1 cellular context compared by ENCODE assay signal in the genomic region with DNA sequence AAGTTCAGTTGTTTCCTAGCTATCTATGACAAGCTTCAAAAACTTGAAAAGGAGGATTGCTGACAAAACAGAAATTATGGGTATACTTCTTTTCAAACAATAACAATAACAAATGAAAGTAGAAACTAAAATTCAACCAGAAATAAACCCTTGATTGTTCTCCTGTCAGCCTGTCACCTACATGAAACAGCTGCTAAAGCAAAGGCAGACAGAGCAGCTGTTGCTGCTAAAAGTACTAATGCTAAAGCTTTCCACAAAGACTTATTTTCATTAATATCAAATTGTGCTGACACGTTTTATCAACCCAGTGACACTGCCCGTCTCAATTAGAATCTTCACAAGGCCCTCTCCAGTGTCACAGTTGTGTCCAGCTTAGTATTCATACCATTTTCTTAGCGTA.
TF ChIP-seq lines count a peak whose summit lies in the region.

No MANE protein-coding gene starts in this region.

TF ChIP-seq in GM12878, 131 proteins besides CTCF, POLR2A, EP300 and RAD21 (continued from another document):
- TF ChIP-seq, protein P1, sequence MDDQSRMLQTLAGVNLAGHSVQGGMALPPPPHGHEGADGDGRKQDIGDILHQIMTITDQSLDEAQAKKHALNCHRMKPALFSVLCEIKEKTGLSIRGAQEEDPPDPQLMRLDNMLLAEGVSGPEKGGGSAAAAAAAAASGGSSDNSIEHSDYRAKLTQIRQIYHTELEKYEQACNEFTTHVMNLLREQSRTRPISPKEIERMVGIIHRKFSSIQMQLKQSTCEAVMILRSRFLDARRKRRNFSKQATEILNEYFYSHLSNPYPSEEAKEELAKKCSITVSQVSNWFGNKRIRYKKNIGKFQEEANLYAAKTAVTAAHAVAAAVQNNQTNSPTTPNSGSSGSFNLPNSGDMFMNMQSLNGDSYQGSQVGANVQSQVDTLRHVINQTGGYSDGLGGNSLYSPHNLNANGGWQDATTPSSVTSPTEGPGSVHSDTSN (IDR thresholded peaks at IDR 0.05; ENCODE audit: insufficient replicate concordance, low read depth, low read length) = peak; percentile 78
- no peak for TF ChIP-seq NFYA (IDR thresholded peaks at IDR 0.05; ENCODE audit: borderline replicate concordance, low read depth, low read length)
- TF ChIP-seq, protein P2, sequence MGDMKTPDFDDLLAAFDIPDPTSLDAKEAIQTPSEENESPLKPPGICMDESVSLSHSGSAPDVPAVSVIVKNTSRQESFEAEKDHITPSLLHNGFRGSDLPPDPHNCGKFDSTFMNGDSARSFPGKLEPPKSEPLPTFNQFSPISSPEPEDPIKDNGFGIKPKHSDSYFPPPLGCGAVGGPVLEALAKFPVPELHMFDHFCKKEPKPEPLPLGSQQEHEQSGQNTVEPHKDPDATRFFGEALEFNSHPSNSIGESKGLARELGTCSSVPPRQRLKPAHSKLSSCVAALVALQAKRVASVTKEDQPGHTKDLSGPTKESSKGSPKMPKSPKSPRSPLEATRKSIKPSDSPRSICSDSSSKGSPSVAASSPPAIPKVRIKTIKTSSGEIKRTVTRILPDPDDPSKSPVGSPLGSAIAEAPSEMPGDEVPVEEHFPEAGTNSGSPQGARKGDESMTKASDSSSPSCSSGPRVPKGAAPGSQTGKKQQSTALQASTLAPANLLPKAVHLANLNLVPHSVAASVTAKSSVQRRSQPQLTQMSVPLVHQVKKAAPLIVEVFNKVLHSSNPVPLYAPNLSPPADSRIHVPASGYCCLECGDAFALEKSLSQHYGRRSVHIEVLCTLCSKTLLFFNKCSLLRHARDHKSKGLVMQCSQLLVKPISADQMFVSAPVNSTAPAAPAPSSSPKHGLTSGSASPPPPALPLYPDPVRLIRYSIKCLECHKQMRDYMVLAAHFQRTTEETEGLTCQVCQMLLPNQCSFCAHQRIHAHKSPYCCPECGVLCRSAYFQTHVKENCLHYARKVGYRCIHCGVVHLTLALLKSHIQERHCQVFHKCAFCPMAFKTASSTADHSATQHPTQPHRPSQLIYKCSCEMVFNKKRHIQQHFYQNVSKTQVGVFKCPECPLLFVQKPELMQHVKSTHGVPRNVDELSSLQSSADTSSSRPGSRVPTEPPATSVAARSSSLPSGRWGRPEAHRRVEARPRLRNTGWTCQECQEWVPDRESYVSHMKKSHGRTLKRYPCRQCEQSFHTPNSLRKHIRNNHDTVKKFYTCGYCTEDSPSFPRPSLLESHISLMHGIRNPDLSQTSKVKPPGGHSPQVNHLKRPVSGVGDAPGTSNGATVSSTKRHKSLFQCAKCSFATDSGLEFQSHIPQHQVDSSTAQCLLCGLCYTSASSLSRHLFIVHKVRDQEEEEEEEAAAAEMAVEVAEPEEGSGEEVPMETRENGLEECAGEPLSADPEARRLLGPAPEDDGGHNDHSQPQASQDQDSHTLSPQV (IDR thresholded peaks at IDR 0.05) = no peak
- TF ChIP-seq TCF3 (IDR thresholded peaks at IDR 0.05; ENCODE audit: borderline replicate concordance, insufficient read depth, low read depth, low read length) = peak; percentile 69; the same call in 1 of the 2 replicates
- peak; percentile 37; the same call in 1 of the 2 replicates for TF ChIP-seq RUNX3 (IDR thresholded peaks at IDR 0.05; ENCODE audit: low read length)
- no peak for TF ChIP-seq EZH2 (IDR thresholded peaks at IDR 0.05; ENCODE audit: borderline replicate concordance, control insufficient read depth, low read depth, low read length)
- TF ChIP-seq, protein P3, sequence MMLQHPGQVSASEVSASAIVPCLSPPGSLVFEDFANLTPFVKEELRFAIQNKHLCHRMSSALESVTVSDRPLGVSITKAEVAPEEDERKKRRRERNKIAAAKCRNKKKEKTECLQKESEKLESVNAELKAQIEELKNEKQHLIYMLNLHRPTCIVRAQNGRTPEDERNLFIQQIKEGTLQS (IDR thresholded peaks at IDR 0.05; ENCODE audit: borderline replicate concordance, extremely low read depth, low read depth, low read length) = no peak
- no peak for TF ChIP-seq SMC3 (IDR thresholded peaks at IDR 0.05; ENCODE audit: borderline replicate concordance, low read length)
- TF ChIP-seq, protein P4, sequence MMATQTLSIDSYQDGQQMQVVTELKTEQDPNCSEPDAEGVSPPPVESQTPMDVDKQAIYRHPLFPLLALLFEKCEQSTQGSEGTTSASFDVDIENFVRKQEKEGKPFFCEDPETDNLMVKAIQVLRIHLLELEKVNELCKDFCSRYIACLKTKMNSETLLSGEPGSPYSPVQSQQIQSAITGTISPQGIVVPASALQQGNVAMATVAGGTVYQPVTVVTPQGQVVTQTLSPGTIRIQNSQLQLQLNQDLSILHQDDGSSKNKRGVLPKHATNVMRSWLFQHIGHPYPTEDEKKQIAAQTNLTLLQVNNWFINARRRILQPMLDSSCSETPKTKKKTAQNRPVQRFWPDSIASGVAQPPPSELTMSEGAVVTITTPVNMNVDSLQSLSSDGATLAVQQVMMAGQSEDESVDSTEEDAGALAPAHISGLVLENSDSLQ (IDR thresholded peaks at IDR 0.05) = peak; percentile 88
- no peak for TF ChIP-seq TARDBP (IDR thresholded peaks at IDR 0.05; ENCODE audit: borderline replicate concordance)
- TF ChIP-seq, protein P5, sequence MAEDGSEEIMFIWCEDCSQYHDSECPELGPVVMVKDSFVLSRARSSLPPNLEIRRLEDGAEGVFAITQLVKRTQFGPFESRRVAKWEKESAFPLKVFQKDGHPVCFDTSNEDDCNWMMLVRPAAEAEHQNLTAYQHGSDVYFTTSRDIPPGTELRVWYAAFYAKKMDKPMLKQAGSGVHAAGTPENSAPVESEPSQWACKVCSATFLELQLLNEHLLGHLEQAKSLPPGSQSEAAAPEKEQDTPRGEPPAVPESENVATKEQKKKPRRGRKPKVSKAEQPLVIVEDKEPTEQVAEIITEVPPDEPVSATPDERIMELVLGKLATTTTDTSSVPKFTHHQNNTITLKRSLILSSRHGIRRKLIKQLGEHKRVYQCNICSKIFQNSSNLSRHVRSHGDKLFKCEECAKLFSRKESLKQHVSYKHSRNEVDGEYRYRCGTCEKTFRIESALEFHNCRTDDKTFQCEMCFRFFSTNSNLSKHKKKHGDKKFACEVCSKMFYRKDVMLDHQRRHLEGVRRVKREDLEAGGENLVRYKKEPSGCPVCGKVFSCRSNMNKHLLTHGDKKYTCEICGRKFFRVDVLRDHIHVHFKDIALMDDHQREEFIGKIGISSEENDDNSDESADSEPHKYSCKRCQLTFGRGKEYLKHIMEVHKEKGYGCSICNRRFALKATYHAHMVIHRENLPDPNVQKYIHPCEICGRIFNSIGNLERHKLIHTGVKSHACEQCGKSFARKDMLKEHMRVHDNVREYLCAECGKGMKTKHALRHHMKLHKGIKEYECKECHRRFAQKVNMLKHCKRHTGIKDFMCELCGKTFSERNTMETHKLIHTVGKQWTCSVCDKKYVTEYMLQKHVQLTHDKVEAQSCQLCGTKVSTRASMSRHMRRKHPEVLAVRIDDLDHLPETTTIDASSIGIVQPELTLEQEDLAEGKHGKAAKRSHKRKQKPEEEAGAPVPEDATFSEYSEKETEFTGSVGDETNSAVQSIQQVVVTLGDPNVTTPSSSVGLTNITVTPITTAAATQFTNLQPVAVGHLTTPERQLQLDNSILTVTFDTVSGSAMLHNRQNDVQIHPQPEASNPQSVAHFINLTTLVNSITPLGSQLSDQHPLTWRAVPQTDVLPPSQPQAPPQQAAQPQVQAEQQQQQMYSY (CRISPR knock-in tag; IDR thresholded peaks at IDR 0.05) = no peak
- TF ChIP-seq, protein P6, sequence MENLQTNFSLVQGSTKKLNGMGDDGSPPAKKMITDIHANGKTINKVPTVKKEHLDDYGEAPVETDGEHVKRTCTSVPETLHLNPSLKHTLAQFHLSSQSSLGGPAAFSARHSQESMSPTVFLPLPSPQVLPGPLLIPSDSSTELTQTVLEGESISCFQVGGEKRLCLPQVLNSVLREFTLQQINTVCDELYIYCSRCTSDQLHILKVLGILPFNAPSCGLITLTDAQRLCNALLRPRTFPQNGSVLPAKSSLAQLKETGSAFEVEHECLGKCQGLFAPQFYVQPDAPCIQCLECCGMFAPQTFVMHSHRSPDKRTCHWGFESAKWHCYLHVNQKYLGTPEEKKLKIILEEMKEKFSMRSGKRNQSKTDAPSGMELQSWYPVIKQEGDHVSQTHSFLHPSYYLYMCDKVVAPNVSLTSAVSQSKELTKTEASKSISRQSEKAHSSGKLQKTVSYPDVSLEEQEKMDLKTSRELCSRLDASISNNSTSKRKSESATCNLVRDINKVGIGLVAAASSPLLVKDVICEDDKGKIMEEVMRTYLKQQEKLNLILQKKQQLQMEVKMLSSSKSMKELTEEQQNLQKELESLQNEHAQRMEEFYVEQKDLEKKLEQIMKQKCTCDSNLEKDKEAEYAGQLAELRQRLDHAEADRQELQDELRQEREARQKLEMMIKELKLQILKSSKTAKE (IDR thresholded peaks at IDR 0.05; ENCODE audit: low read depth, poor library complexity, severe bottlenecking) = no peak
- TF ChIP-seq TCF12 (IDR thresholded peaks at IDR 0.05; ENCODE audit: low read depth, low read length) = peak; percentile 96
- TF ChIP-seq, protein P7, sequence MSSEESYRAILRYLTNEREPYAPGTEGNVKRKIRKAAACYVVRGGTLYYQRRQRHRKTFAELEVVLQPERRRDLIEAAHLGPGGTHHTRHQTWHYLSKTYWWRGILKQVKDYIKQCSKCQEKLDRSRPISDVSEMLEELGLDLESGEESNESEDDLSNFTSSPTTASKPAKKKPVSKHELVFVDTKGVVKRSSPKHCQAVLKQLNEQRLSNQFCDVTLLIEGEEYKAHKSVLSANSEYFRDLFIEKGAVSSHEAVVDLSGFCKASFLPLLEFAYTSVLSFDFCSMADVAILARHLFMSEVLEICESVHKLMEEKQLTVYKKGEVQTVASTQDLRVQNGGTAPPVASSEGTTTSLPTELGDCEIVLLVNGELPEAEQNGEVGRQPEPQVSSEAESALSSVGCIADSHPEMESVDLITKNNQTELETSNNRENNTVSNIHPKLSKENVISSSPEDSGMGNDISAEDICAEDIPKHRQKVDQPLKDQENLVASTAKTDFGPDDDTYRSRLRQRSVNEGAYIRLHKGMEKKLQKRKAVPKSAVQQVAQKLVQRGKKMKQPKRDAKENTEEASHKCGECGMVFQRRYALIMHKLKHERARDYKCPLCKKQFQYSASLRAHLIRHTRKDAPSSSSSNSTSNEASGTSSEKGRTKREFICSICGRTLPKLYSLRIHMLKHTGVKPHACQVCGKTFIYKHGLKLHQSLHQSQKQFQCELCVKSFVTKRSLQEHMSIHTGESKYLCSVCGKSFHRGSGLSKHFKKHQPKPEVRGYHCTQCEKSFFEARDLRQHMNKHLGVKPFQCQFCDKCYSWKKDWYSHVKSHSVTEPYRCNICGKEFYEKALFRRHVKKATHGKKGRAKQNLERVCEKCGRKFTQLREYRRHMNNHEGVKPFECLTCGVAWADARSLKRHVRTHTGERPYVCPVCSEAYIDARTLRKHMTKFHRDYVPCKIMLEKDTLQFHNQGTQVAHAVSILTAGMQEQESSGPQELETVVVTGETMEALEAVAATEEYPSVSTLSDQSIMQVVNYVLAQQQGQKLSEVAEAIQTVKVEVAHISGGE (CRISPR knock-in tag; IDR thresholded peaks at IDR 0.05) = no peak
- no peak for TF ChIP-seq RCOR1 (conservative IDR thresholded peaks at IDR 0.05; ENCODE audit: low read depth, low read length)
- no peak for TF ChIP-seq ATF7 (IDR thresholded peaks at IDR 0.05; ENCODE audit: low read depth)
TF ChIP-seq in GM12878: peak in this region for 6.
